In genomic region chr7:43439631-43440401, GRCh38 we compare ENCODE assay signal across 8 cellular contexts.
DNase-seq lines count a peak whose midpoint lies in the region; ATAC-seq, FAIRE-seq and TF ChIP-seq lines count a peak whose summit lies in the region.

No MANE protein-coding gene starts in this region.

- H3K4me3 ChIP-seq in A549, result no peak overlapping the region

- H3K4me2 ChIP-seq in A549, result no peak overlapping the region

- intact Hi-C loops in left ventricle myocardium superior (cut with micrococcal nuclease), result no loop called here

- WGBS in A549 (ENCODE audit: missing lambda C conversion rate), result 44% methylated on average over 14 of the region's 15 CpGs

- POLR2A ChIA-PET in A549 (lab: Yijun Ruan, JAX), result no interaction called here

- peak; percentile 71 for TF ChIP-seq RAD21 in A549 (conservative IDR thresholded peaks at IDR 0.05 in 1 of 2, IDR thresholded peaks at IDR 0.05 in 1 of 2)

- no peak for TF ChIP-seq EP300 in A549 (IDR thresholded peaks at IDR 0.05)

- H3K9me3 ChIP-seq in A549, result no peaks in the 10 kb centered on the region

- CTCF ChIA-PET in A549 (lab: Yijun Ruan, JAX), result interaction anchor here (0.6 to 7.8 kb wide), 26 partner anchors 9 to 563 kb away, joined by 3 to 40 read pairs (median 4); partner anchors contain the start of gene STK17A

- no peaks in the 10 kb centered on the region for H3K4me1 ChIP-seq in A549

- no peak for FAIRE-seq in A549 (lab: Jason Lieb, UNC)
- FAIRE-seq in GM12892 (lab: Jason Lieb, UNC), result peak; percentile 89

- no peak overlapping the region for H3K27ac ChIP-seq in A549

- peak; percentile 80 for TF ChIP-seq CTCF in A549 (IDR thresholded peaks at IDR 0.05)

- TF ChIP-seq POLR2A in A549 (IDR thresholded peaks at IDR 0.05; ENCODE audit: low read length) (no peak), GM12892 (IDR thresholded peaks at IDR 0.05; ENCODE audit: low read depth, low read length) (no peak)

- peak; percentile 89 to 97 for ATAC-seq in A549
- ATAC-seq in HG03521 (IDR thresholded peaks at IDR 0.05; ENCODE audit: unreplicated experiment), result peak; percentile 56
- ATAC-seq in left ventricle myocardium superior, result peak; percentile 35

- DNase-seq in A549 (ENCODE audit: low read depth in 1 of 2, low spot score in 1 of 2), result peak; percentile 67 to 75
- DNase-seq in GM12892 (ENCODE audit: insufficient read length), result peak; percentile 59
- DNase-seq in RPMI8226, result peak; percentile 61
- DNase-seq in activated effector memory CD4-positive, alpha-beta T cell treated with Interleukin-2 at 50 U/mL for 16 hours, result peak; percentile 25
- no peak for DNase-seq in left ventricle myocardium superior
- peak; percentile 52 for DNase-seq in stimulated activated CD4-positive, alpha-beta T cell treated with anti-CD3 and anti-CD28 coated beads, Interleukin-12 subunit alpha, Interleukin-12 subunit beta, amount 100 ng/mL, for 4 hours
- DNase-seq in NCI-H1436 (lab: John Stamatoyannopoulos, UW), result no peak

TF ChIP-seq in A549, 52 proteins besides CTCF, POLR2A, EP300 and RAD21:
- TF ChIP-seq EHF (CRISPR knock-in tag; IDR thresholded peaks at IDR 0.05), result no peak
- TF ChIP-seq SMC3 (IDR thresholded peaks at IDR 0.05), result peak; percentile 78
TF ChIP-seq in A549: peak in this region for 1.

Comparison
In these comparisons a context has a peak if more than half of its experiments do, and no peak if none do; other contexts are left out.
1. ATAC-seq: peak in every context shown above with its lines; median percentile 93 in A549; 56 in HG03521; 35 in left ventricle myocardium superior.
2. DNase-seq: peak in A549 (2 of 2), GM12892 (single experiment), RPMI8226 (single experiment), activated effector memory CD4-positive, alpha-beta T cell treated with Interleukin-2 at 50 U/mL for 16 hours (single experiment) and stimulated activated CD4-positive, alpha-beta T cell treated with anti-CD3 and anti-CD28 coated beads, Interleukin-12 subunit alpha, Interleukin-12 subunit beta, amount 100 ng/mL, for 4 hours (single experiment); none in left ventricle myocardium superior (single experiment) and NCI-H1436 (single experiment).